Comparison of ENCODE assay signal across 1 cellular context in the genomic region with DNA sequence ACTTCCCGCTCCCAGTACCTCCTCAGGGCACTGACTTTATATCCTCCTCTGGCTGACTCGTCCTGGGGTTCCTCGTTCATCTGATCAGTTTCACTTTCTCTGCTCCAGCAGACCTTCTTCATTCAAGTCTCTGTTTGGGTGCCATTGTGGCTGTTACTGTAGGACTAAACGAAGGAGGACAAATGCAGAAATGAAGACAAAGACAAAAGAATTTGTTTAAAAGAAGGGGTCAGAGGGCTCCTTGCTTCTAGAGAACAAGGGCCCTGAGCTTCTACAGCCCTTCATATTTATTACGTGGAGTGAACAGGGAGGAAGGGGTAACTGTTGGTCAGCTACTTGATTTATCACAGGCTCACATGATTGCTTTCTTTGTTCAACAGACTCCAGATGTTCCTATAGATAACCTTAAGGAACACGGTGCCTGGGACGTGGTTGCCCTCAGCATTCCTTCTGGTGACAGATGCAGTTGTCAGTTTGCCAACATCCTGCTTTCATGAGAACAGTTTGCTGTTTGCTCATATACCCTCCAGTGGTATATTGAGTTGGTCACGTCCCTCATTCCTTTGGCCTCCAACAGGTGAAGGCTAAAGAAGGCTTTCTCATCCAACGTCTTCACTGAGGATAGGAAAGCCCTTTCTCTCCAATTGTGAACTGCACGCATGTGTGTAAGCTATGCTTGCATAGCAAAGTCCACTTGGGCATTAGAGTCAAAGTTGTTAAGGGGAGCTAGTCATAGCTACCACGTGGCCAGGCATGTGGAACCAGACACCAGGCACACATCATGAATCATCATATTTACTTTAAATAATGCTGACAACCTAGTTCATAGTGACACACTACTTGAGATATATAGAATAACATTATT.
TF ChIP-seq lines count a peak whose summit lies in the region.

No MANE protein-coding gene starts in this region.

TF ChIP-seq in SK-N-SH, 30 proteins besides CTCF, POLR2A, EP300 and RAD21 (continued from another document):
- TF ChIP-seq, protein P1, sequence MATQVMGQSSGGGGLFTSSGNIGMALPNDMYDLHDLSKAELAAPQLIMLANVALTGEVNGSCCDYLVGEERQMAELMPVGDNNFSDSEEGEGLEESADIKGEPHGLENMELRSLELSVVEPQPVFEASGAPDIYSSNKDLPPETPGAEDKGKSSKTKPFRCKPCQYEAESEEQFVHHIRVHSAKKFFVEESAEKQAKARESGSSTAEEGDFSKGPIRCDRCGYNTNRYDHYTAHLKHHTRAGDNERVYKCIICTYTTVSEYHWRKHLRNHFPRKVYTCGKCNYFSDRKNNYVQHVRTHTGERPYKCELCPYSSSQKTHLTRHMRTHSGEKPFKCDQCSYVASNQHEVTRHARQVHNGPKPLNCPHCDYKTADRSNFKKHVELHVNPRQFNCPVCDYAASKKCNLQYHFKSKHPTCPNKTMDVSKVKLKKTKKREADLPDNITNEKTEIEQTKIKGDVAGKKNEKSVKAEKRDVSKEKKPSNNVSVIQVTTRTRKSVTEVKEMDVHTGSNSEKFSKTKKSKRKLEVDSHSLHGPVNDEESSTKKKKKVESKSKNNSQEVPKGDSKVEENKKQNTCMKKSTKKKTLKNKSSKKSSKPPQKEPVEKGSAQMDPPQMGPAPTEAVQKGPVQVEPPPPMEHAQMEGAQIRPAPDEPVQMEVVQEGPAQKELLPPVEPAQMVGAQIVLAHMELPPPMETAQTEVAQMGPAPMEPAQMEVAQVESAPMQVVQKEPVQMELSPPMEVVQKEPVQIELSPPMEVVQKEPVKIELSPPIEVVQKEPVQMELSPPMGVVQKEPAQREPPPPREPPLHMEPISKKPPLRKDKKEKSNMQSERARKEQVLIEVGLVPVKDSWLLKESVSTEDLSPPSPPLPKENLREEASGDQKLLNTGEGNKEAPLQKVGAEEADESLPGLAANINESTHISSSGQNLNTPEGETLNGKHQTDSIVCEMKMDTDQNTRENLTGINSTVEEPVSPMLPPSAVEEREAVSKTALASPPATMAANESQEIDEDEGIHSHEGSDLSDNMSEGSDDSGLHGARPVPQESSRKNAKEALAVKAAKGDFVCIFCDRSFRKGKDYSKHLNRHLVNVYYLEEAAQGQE (IDR thresholded peaks at IDR 0.05; ENCODE audit: low read depth, low read length): no peak
- TF ChIP-seq TEAD4 (IDR thresholded peaks at IDR 0.05; ENCODE audit: borderline replicate concordance, insufficient read depth) (no peak), FOXM1 (IDR thresholded peaks at IDR 0.05; ENCODE audit: low read depth) (no peak), GABPA (IDR thresholded peaks at IDR 0.05; ENCODE audit: low read depth) (no peak), USF1 (IDR thresholded peaks at IDR 0.05; ENCODE audit: borderline replicate concordance, low read depth) (peak; percentile 73; the same call in 1 of the 2 replicates), CHD2 (IDR thresholded peaks at IDR 0.05; ENCODE audit: low read length, partially characterized antibody) (no peak), RFX5 (IDR thresholded peaks at IDR 0.05; ENCODE audit: low read length) (no peak), POLR2AphosphoS5 (IDR thresholded peaks at IDR 0.05; ENCODE audit: low read depth, low read length) (no peak), SIN3A (IDR thresholded peaks at IDR 0.05; ENCODE audit: borderline replicate concordance, low read depth, low read length) (no peak), NRF1 (IDR thresholded peaks at IDR 0.05; ENCODE audit: low read depth, low read length) (no peak), FOSL2 (IDR thresholded peaks at IDR 0.05; ENCODE audit: borderline replicate concordance, low read depth) (peak; percentile 65; the same call in 1 of the 2 replicates), GATA2 (CRISPR knock-in tag; IDR thresholded peaks at IDR 0.05) (no peak)
- TF ChIP-seq, protein P2, sequence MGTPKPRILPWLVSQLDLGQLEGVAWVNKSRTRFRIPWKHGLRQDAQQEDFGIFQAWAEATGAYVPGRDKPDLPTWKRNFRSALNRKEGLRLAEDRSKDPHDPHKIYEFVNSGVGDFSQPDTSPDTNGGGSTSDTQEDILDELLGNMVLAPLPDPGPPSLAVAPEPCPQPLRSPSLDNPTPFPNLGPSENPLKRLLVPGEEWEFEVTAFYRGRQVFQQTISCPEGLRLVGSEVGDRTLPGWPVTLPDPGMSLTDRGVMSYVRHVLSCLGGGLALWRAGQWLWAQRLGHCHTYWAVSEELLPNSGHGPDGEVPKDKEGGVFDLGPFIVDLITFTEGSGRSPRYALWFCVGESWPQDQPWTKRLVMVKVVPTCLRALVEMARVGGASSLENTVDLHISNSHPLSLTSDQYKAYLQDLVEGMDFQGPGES (IDR thresholded peaks at IDR 0.05; ENCODE audit: low read depth, low read length): no peak
- TF ChIP-seq, protein P3, sequence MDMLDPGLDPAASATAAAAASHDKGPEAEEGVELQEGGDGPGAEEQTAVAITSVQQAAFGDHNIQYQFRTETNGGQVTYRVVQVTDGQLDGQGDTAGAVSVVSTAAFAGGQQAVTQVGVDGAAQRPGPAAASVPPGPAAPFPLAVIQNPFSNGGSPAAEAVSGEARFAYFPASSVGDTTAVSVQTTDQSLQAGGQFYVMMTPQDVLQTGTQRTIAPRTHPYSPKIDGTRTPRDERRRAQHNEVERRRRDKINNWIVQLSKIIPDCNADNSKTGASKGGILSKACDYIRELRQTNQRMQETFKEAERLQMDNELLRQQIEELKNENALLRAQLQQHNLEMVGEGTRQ (IDR thresholded peaks at IDR 0.05; ENCODE audit: borderline replicate concordance, low read depth, low read length): no peak
- TF ChIP-seq, protein P4, sequence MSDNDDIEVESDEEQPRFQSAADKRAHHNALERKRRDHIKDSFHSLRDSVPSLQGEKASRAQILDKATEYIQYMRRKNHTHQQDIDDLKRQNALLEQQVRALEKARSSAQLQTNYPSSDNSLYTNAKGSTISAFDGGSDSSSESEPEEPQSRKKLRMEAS (IDR thresholded peaks at IDR 0.05; ENCODE audit: low read depth): peak; percentile 86
- TF ChIP-seq, protein P5, sequence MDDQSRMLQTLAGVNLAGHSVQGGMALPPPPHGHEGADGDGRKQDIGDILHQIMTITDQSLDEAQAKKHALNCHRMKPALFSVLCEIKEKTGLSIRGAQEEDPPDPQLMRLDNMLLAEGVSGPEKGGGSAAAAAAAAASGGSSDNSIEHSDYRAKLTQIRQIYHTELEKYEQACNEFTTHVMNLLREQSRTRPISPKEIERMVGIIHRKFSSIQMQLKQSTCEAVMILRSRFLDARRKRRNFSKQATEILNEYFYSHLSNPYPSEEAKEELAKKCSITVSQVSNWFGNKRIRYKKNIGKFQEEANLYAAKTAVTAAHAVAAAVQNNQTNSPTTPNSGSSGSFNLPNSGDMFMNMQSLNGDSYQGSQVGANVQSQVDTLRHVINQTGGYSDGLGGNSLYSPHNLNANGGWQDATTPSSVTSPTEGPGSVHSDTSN (IDR thresholded peaks at IDR 0.05): peak; percentile 64
